Comparison of ENCODE assay signal across 8 cellular contexts in genomic region chrX:52995135-52995973, GRCh38. TPM values are rescaled to one million over a fixed set of nuclear protein-coding genes. Genes with fewer than 3 reads are reported as not detected.
DNase-seq lines count a peak whose midpoint lies in the region; TF ChIP-seq lines count a peak whose summit lies in the region.

No MANE protein-coding gene starts in this region.

- in situ Hi-C loops in SK-MEL-5 (cut with HindIII; ENCODE audit: low pct_unique_long_range_greater_than_20kb, low sequenced_read_pairs): no loop called here

- peak; percentile 88 for DNase-seq in GM04504 (ENCODE audit: low read depth)
- DNase-seq in HFF-Myc (ENCODE audit: extremely low read depth, low read depth): peak; percentile 76
- DNase-seq in MV-4-11 (lab: John Stamatoyannopoulos, UW): peak; percentile 94
- peak; percentile 95 for DNase-seq in SK-MEL-5 (ENCODE audit: low read depth, low spot score)
- DNase-seq in activated naive CD4-positive, alpha-beta T cell treated with anti-CD3 and anti-CD28 coated beads, Interleukin-2, amount 50 U/mL, for 16 hours: peak; percentile 92
- DNase-seq in globus pallidus (ENCODE audit: low spot score): peak; percentile 95
- DNase-seq in nucleus accumbens (lab: John Stamatoyannopoulos, UW): peak; percentile 32 to 95 (median 87)

- peak; percentile 53 for TF ChIP-seq CTCF in HFF-Myc (IDR thresholded peaks at IDR 0.05; ENCODE audit: low read depth, low read length, missing control alignments)

- peak overlapping the region; percentile 92 for H3K27ac ChIP-seq in temporal lobe (ENCODE audit: low read depth, low read length)

- H3K4me3 ChIP-seq in HFF-Myc (replicated peaks; ENCODE audit: low read depth, low read length): peak overlapping the region; percentile 65

RNA-seq across cellular contexts. Expression of gene FAM156A, which starts 37.0 kb away (rescaled TPM):
- total RNA-seq in SK-MEL-5 (2014; rRNA removed; shearing (Covaris generic)): 3.1 and 5.5 TPM in 2 replicates
- polyA plus RNA-seq in SK-MEL-5 (2015; cell fraction: cytosol; rRNA removed): 12.7 and 13.3 TPM in 2 replicates
- polyA plus RNA-seq in SK-MEL-5 (2015; cell fraction: nucleus; rRNA removed): 231 and 283 TPM in 2 replicates
- total RNA-seq in temporal lobe: 16.5 TPM

RNA-seq across cellular contexts. Expression of gene GPR173, which starts 53.2 kb away (rescaled TPM):
- not detected in 2 replicates for total RNA-seq in SK-MEL-5 (2014; rRNA removed; shearing (Covaris generic))
- not detected in 2 replicates for polyA plus RNA-seq in SK-MEL-5 (2015; cell fraction: cytosol; rRNA removed)
- polyA plus RNA-seq in SK-MEL-5 (2015; cell fraction: nucleus; rRNA removed): not detected in 2 replicates
- 26.1 TPM for total RNA-seq in temporal lobe

Comparison
In these comparisons a context has a peak if more than half of its experiments do, and no peak if none do; other contexts are left out.
1. Peak in every context shown above with its lines: DNase-seq, H3K4me3 ChIP-seq and H3K27ac ChIP-seq.
2. RNA of gene GPR173, which starts 53.2 kb away (total RNA-seq): 26.1 TPM in temporal lobe (single experiment); not detected in SK-MEL-5; every median in the first group is over 10 times any median in the second.